ENCODE assay signal across 14 cellular contexts in the genomic region with DNA sequence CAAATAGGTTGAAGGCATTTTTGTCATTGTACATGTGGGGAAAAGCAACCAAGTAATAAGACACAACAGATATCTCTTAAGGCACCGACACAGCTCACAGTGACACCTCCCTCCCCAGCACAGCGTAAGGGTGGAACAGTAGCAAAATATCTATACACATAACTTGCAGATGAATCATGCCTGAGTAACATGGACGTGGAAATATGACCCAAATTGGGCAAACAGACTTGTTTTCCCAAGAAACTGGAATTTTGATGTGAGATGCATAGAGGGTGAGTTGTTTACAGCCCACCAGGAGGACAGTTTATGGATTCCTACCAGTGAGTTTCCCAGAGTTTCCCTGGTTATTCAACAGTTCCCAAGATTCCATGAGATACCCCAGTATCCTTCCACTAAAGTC. TPM values are rescaled to one million over a fixed set of nuclear protein-coding genes. Genes with fewer than 3 reads are reported as not detected.
DNase-seq lines count a peak whose midpoint lies in the region; ATAC-seq, FAIRE-seq and TF ChIP-seq lines count a peak whose summit lies in the region.
"Had no signal": no experiment of that assay in that cellular context is flagged by ENCODE, and none has a peak within 500 bp of the region (broad histone marks: within the 10 kb centered on the region; RNA-seq: fewer than 3 reads in every experiment).

No MANE protein-coding gene starts in this region.

- TF ChIP-seq RAD21 in A549 (conservative IDR thresholded peaks at IDR 0.05 in 1 of 2, IDR thresholded peaks at IDR 0.05 in 1 of 2) = no peak

- H3K27ac Mint-ChIP-seq in effector memory CD8-positive, alpha-beta T cell = no peak overlapping the region
- H3K27ac Mint-ChIP-seq: B cell; T-helper 1 cell treated with Interleukin-12 subunit alpha and Interleukin-12 subunit beta and Interleukin-4 antibody, amounts not matched to agents 30 μg/mL and 1 μg/mL, for 36 hours had no signal

- no peaks in the 10 kb centered on the region for H3K9me3 ChIP-seq in A549
- H3K9me3 ChIP-seq: spleen had no signal

- peaks cover 9% of the 10 kb centered on the region for H3K36me3 Mint-ChIP-seq in effector memory CD8-positive, alpha-beta T cell (ENCODE audit: insufficient read depth)

- POLR2A ChIA-PET in A549 (lab: Yijun Ruan, JAX) = no interaction called here

- peaks cover 30% of the 10 kb centered on the region for H3K4me1 ChIP-seq in A549

- DNase-seq in A549 (ENCODE audit: low read depth in 1 of 2, low spot score in 1 of 2) (peak; percentile 28 to 68), HPDE6-E6E7 (ENCODE audit: extremely low spot score) (peak; percentile 60), fibroblast of villous mesenchyme (ENCODE audit: low read depth) (peak; percentile 88)
- DNase-seq in effector memory CD8-positive, alpha-beta T cell = no peak
- DNase-seq: naive B cell, NCI-H748 treated with DMSO at 0.1 percent for 48 hours, spleen had no signal

- ATAC-seq in A549 = peak; percentile 62 to 94; a peak in 4 of 6 replicates
- ATAC-seq in effector memory CD8-positive, alpha-beta T cell (replicated peaks) = no peak
- ATAC-seq in GM21723 (IDR thresholded peaks at IDR 0.05; ENCODE audit: unreplicated experiment) = no peak
- ATAC-seq in HG02884 (IDR thresholded peaks at IDR 0.05; ENCODE audit: unreplicated experiment) = no peak
- no peak for ATAC-seq in HG02763 (IDR thresholded peaks at IDR 0.05; ENCODE audit: unreplicated experiment)

- H3K4me2 ChIP-seq in A549 = peak overlapping the region; percentile 58

- no peak overlapping the region for H3K4me3 Mint-ChIP-seq in effector memory CD8-positive, alpha-beta T cell
- H3K4me3 Mint-ChIP-seq: activated naive CD4-positive, alpha-beta T cell treated with anti-CD3 and anti-CD28 coated beads, Interleukin-2, amount 50 U/mL, for 24 hours; B cell; naive B cell; T-helper 1 cell treated with Interleukin-12 subunit alpha and Interleukin-12 subunit beta and Interleukin-4 antibody, amounts not matched to agents 30 μg/mL and 1 μg/mL, for 36 hours had no signal

- CTCF ChIA-PET in A549 (lab: Yijun Ruan, JAX) = interaction anchor here (2.6 kb wide), 1 partner anchor 34 kb away, joined by 9 read pairs; no protein-coding TSS in a partner anchor

- H3K4me1 Mint-ChIP-seq in effector memory CD8-positive, alpha-beta T cell (ENCODE audit: low read depth in 2 of 2) = no peaks in the 10 kb centered on the region

- H3K4me3 ChIP-seq in A549 (no peak overlapping the region), WI38 (ENCODE audit: low read depth, low read length) (0 out of 2 replicates have a peak overlapping the region, but pooled peaks have one; percentile 11), fibroblast of villous mesenchyme (ENCODE audit: low read depth, low read length) (no peak overlapping the region)
- H3K4me3 ChIP-seq: spleen had no signal

- TF ChIP-seq EP300 in A549 (IDR thresholded peaks at IDR 0.05) = no peak

- H3K27me3 Mint-ChIP-seq in effector memory CD8-positive, alpha-beta T cell = no peaks in the 10 kb centered on the region
- H3K27me3 Mint-ChIP-seq: activated naive CD4-positive, alpha-beta T cell treated with anti-CD3 and anti-CD28 coated beads, Interleukin-2, amount 50 U/mL, for 24 hours; B cell; naive B cell had no signal

- FAIRE-seq in A549 (lab: Jason Lieb, UNC) = no peak

- no peak for TF ChIP-seq POLR2A in A549 (IDR thresholded peaks at IDR 0.05; ENCODE audit: low read length)

- peak overlapping the region; percentile 17 to 54; a peak in 3 of 6 replicates for H3K27ac ChIP-seq in A549
- H3K27ac ChIP-seq: spleen had no signal

- no peaks in the 10 kb centered on the region for H3K9me3 Mint-ChIP-seq in effector memory CD8-positive, alpha-beta T cell
- H3K9me3 Mint-ChIP-seq: activated naive CD4-positive, alpha-beta T cell treated with anti-CD3 and anti-CD28 coated beads, Interleukin-2, amount 50 U/mL, for 24 hours; naive B cell; T-helper 1 cell treated with Interleukin-12 subunit alpha and Interleukin-12 subunit beta and Interleukin-4 antibody, amounts not matched to agents 30 μg/mL and 1 μg/mL, for 36 hours had no signal

- TF ChIP-seq CTCF in A549 (IDR thresholded peaks at IDR 0.05) (no peak), WI38 (IDR thresholded peaks at IDR 0.05; ENCODE audit: low read depth, low read length) (no peak), fibroblast of villous mesenchyme (IDR thresholded peaks at IDR 0.05; ENCODE audit: insufficient read depth, low read depth, low read length) (no peak)

- 5% methylated on average over 3 of the region's 3 CpGs for WGBS in A549 (ENCODE audit: missing lambda C conversion rate)

TF ChIP-seq in A549, 52 proteins besides CTCF, POLR2A, EP300 and RAD21:
- TF ChIP-seq TP53 (CRISPR knock-in tag; IDR thresholded peaks at IDR 0.05) (no peak), CEBPB (IDR thresholded peaks at IDR 0.05) (peak in 1 of 2 experiments; percentile 43; a peak in 1 of 4 replicates), GATA3 (IDR thresholded peaks at IDR 0.05; ENCODE audit: borderline replicate concordance) (peak; percentile 43; the same call in 1 of the 2 replicates), MAFK (IDR thresholded peaks at IDR 0.05; ENCODE audit: partially characterized antibody) (no peak), ZFP36 (IDR thresholded peaks at IDR 0.05; ENCODE audit: borderline replicate concordance, partially characterized antibody) (no peak), NR3C1 (IDR thresholded peaks at IDR 0.05) (no peak), HOXB5 (CRISPR knock-in tag; IDR thresholded peaks at IDR 0.05) (no peak), EHMT2 (IDR thresholded peaks at IDR 0.05; ENCODE audit: low read depth) (no peak), ZNF302 (CRISPR knock-in tag; IDR thresholded peaks at IDR 0.05) (no peak), FOXS1 (CRISPR knock-in tag; IDR thresholded peaks at IDR 0.05) (no peak), RNF2 (IDR thresholded peaks at IDR 0.05; ENCODE audit: borderline replicate concordance, low read depth) (no peak), FOSL2 (IDR thresholded peaks at IDR 0.05) (0 out of 2 replicates have a peak, but pooled peaks have one; percentile 13), FOSL2 (CRISPR knock-in tag; IDR thresholded peaks at IDR 0.05) (peak; percentile 62), JUNB (IDR thresholded peaks at IDR 0.05) (0 out of 2 replicates have a peak, but pooled peaks have one; percentile 44), KDM1A (IDR thresholded peaks at IDR 0.05; ENCODE audit: low read depth) (no peak)
- TF ChIP-seq, protein P1, sequence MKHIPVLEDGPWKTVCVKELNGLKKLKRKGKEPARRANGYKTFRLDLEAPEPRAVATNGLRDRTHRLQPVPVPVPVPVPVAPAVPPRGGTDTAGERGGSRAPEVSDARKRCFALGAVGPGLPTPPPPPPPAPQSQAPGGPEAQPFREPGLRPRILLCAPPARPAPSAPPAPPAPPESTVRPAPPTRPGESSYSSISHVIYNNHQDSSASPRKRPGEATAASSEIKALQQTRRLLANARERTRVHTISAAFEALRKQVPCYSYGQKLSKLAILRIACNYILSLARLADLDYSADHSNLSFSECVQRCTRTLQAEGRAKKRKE (CRISPR knock-in tag; IDR thresholded peaks at IDR 0.05; ENCODE audit: low read depth) = no peak
- TF ChIP-seq, protein P2, sequence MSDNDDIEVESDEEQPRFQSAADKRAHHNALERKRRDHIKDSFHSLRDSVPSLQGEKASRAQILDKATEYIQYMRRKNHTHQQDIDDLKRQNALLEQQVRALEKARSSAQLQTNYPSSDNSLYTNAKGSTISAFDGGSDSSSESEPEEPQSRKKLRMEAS (IDR thresholded peaks at IDR 0.05) = 0 out of 2 replicates have a peak, but pooled peaks have one; percentile 15
- TF ChIP-seq, protein P3, sequence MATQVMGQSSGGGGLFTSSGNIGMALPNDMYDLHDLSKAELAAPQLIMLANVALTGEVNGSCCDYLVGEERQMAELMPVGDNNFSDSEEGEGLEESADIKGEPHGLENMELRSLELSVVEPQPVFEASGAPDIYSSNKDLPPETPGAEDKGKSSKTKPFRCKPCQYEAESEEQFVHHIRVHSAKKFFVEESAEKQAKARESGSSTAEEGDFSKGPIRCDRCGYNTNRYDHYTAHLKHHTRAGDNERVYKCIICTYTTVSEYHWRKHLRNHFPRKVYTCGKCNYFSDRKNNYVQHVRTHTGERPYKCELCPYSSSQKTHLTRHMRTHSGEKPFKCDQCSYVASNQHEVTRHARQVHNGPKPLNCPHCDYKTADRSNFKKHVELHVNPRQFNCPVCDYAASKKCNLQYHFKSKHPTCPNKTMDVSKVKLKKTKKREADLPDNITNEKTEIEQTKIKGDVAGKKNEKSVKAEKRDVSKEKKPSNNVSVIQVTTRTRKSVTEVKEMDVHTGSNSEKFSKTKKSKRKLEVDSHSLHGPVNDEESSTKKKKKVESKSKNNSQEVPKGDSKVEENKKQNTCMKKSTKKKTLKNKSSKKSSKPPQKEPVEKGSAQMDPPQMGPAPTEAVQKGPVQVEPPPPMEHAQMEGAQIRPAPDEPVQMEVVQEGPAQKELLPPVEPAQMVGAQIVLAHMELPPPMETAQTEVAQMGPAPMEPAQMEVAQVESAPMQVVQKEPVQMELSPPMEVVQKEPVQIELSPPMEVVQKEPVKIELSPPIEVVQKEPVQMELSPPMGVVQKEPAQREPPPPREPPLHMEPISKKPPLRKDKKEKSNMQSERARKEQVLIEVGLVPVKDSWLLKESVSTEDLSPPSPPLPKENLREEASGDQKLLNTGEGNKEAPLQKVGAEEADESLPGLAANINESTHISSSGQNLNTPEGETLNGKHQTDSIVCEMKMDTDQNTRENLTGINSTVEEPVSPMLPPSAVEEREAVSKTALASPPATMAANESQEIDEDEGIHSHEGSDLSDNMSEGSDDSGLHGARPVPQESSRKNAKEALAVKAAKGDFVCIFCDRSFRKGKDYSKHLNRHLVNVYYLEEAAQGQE (IDR thresholded peaks at IDR 0.05) = no peak
TF ChIP-seq in A549: peak in this region for 5.

RNA-seq across cellular contexts. Expression of a gene that starts 7.3 kb away (rescaled TPM):
- 30.8 and 39.8 TPM in 2 replicates for polyA plus RNA-seq in A549 (2011; rRNA removed)
- 7.7 and 9.2 TPM in 2 replicates for polyA plus RNA-seq in A549 (2012; cell fraction: cytosol; rRNA removed)
- 2.4 and 3.8 TPM in 2 replicates for polyA plus RNA-seq in A549 (2012; cell fraction: nucleus; rRNA removed)
- polyA plus RNA-seq in A549 (2017; fragmentation: RNase III; extraction: RNeasy Plus Mini Kit Qiagen cat#74134 plus additional on column Dnase treatment) = 20.9 to 22.5 TPM (median 22.0 TPM) in 3 replicates
- polyA minus RNA-seq in A549 (2011; rRNA and poly(A)+ RNA removed) = 22.3 and 27.7 TPM in 2 replicates
- total RNA-seq in fibroblast of villous mesenchyme = 27.7 and 45.8 TPM in 2 replicates

Comparison
In these comparisons a context has a peak if more than half of its experiments do, and no peak if none do; other contexts are left out.
1. ATAC-seq: peak in A549 (2 of 2); none in effector memory CD8-positive, alpha-beta T cell (single experiment), GM21723 (single experiment), HG02884 (single experiment) and HG02763 (single experiment).
2. DNase-seq: peak in A549 (2 of 2), HPDE6-E6E7 (single experiment) and fibroblast of villous mesenchyme (single experiment); none in effector memory CD8-positive, alpha-beta T cell (0 of 3).